Comparison of ENCODE assay signal across 1 cellular context in the genomic region with DNA sequence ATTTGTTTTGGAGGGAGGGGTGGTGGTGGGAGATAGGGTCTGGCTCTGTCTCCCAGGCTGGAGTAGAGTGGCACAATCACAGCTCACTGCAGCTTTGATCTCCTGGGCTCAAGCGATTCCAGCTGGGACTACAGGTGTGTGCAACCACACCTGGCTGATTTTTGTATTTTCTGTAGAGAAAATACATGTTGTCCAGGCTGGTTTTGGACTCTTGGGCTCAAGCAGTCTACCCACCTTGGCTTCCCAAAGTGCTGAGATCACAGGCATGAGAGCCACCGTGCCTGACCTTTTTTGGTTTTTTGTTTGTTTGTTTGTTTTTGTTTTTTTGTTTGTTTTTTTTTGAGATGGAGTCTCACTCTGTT.
TF ChIP-seq lines count a peak whose summit lies in the region.

No MANE protein-coding gene starts in this region.

TF ChIP-seq in WTC11, 78 proteins besides CTCF, POLR2A, EP300 and RAD21 (continued from another document):
- no peak for TF ChIP-seq USF1 (CRISPR knock-in tag; IDR thresholded peaks at IDR 0.05)
- TF ChIP-seq, protein P1, sequence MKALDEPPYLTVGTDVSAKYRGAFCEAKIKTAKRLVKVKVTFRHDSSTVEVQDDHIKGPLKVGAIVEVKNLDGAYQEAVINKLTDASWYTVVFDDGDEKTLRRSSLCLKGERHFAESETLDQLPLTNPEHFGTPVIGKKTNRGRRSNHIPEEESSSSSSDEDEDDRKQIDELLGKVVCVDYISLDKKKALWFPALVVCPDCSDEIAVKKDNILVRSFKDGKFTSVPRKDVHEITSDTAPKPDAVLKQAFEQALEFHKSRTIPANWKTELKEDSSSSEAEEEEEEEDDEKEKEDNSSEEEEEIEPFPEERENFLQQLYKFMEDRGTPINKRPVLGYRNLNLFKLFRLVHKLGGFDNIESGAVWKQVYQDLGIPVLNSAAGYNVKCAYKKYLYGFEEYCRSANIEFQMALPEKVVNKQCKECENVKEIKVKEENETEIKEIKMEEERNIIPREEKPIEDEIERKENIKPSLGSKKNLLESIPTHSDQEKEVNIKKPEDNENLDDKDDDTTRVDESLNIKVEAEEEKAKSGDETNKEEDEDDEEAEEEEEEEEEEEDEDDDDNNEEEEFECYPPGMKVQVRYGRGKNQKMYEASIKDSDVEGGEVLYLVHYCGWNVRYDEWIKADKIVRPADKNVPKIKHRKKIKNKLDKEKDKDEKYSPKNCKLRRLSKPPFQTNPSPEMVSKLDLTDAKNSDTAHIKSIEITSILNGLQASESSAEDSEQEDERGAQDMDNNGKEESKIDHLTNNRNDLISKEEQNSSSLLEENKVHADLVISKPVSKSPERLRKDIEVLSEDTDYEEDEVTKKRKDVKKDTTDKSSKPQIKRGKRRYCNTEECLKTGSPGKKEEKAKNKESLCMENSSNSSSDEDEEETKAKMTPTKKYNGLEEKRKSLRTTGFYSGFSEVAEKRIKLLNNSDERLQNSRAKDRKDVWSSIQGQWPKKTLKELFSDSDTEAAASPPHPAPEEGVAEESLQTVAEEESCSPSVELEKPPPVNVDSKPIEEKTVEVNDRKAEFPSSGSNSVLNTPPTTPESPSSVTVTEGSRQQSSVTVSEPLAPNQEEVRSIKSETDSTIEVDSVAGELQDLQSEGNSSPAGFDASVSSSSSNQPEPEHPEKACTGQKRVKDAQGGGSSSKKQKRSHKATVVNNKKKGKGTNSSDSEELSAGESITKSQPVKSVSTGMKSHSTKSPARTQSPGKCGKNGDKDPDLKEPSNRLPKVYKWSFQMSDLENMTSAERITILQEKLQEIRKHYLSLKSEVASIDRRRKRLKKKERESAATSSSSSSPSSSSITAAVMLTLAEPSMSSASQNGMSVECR (CRISPR knock-in tag; IDR thresholded peaks at IDR 0.05; ENCODE audit: borderline replicate concordance), result no peak
